16 cellular contexts compared by ENCODE assay signal in genomic region chr1:32265846-32266245, GRCh38. TPM values are rescaled to one million over a fixed set of nuclear protein-coding genes. Genes with fewer than 3 reads are reported as not detected.
A peak's percentile ranks its signal among the peaks of the same experiment; 100 is the strongest.
DNase-seq lines count a peak whose midpoint lies in the region; ATAC-seq, FAIRE-seq and TF ChIP-seq lines count a peak whose summit lies in the region.
"Had no signal": no experiment of that assay in that cellular context is flagged by ENCODE, and none has a peak within 500 bp of the region (broad histone marks: within the 10 kb centered on the region; RNA-seq: fewer than 3 reads in every experiment).

No MANE protein-coding gene starts in this region.

- POLR2A ChIA-PET in activated CD4-positive, alpha-beta T cell treated with anti-CD3 and anti-CD28 coated beads for 36 hours (lab: Charles Lee): interaction anchor here (0.6 to 1.4 kb wide), 3 partner anchors 12 to 89 kb away, joined by 5 to 6 read pairs (median 6); no protein-coding TSS in a partner anchor
- POLR2A ChIA-PET in T-cell (lab: Charles Lee): interaction anchor here in 1 of 2 donors (0.6 kb wide), 1 partner anchor 44 kb away, joined by 6 read pairs; the partner anchor contains the start of genes EIF3I and TMEM234
- POLR2A ChIA-PET in endothelial cell of umbilical vein (lab: Charles Lee): interaction anchor here (1.3 kb wide), 1 partner anchor 16 kb away, joined by 18 read pairs; no protein-coding TSS in a partner anchor

- TF ChIP-seq CTCF in endothelial cell of umbilical vein (IDR thresholded peaks at IDR 0.05; ENCODE audit: extremely low read depth in 1 of 2, insufficient read depth in 1 of 2, low read depth in 1 of 2, low read length in 2 of 2) (no peak), progenitor cell of endocrine pancreas (IDR thresholded peaks at IDR 0.05; ENCODE audit: unreplicated experiment) (no peak)

- no peaks in the 10 kb centered on the region for H3K9me1 ChIP-seq in endothelial cell of umbilical vein (replicated peaks; ENCODE audit: control insufficient read depth, extremely low read depth, insufficient read depth, low read length)

- no peaks in the 10 kb centered on the region for H3K27me3 ChIP-seq in endothelial cell of umbilical vein (ENCODE audit: control insufficient read depth in 2 of 2, insufficient read depth in 2 of 2, low read length in 2 of 2)
- H3K27me3 ChIP-seq: hepatocyte, neutrophil, right atrium auricular region, testis had no signal

- H3K4me1 ChIP-seq in endothelial cell of umbilical vein (ENCODE audit: control insufficient read depth, extremely low read depth, insufficient read depth, low read length): peaks cover 5% of the 10 kb centered on the region
- H3K4me1 ChIP-seq: right atrium auricular region, testis had no signal

- H3K9me3 Mint-ChIP-seq in activated CD4-positive, alpha-beta T cell treated with anti-CD3 and anti-CD28 coated beads for 36 hours (ENCODE audit: low read depth): no peaks in the 10 kb centered on the region
- H3K9me3 Mint-ChIP-seq in T-cell: no peaks in the 10 kb centered on the region
- no peaks in the 10 kb centered on the region for H3K9me3 Mint-ChIP-seq in progenitor cell of endocrine pancreas (ENCODE audit: low read depth)

- peaks cover 48% of the 10 kb centered on the region for H3K4me1 Mint-ChIP-seq in activated CD4-positive, alpha-beta T cell treated with anti-CD3 and anti-CD28 coated beads for 36 hours
- H3K4me1 Mint-ChIP-seq in T-cell (peaks cover 55 to 64% (median 58%) of the 10 kb centered on the region in 3 donors), progenitor cell of endocrine pancreas (ENCODE audit: low read depth) (no peaks in the 10 kb centered on the region)

- H3K9ac ChIP-seq in endothelial cell of umbilical vein (replicated peaks; ENCODE audit: extremely low read depth, insufficient read depth, low read length): no peak overlapping the region

- no peaks in the 10 kb centered on the region for H4K20me1 ChIP-seq in endothelial cell of umbilical vein (replicated peaks; ENCODE audit: control insufficient read depth, extremely low read depth, insufficient read depth, low read length)

- no peak overlapping the region for H3K4me2 ChIP-seq in endothelial cell of umbilical vein (ENCODE audit: insufficient read depth, low read length)
- H3K4me2 ChIP-seq: hepatocyte had no signal

- H3K4me3 ChIP-seq in endothelial cell of umbilical vein (replicated peaks in 1 of 3; ENCODE audit: insufficient read depth in 1 of 3, low read depth in 1 of 3, low read length in 3 of 3): no peak overlapping the region
- H3K4me3 ChIP-seq: hepatocyte, right atrium auricular region, testis had no signal

- peak; percentile 52 for FAIRE-seq in endothelial cell of umbilical vein (lab: Jason Lieb, UNC)
- FAIRE-seq: H54 had no signal

- H3K36me3 Mint-ChIP-seq in activated CD4-positive, alpha-beta T cell treated with anti-CD3 and anti-CD28 coated beads for 36 hours (ENCODE audit: low read depth): peaks cover 27% of the 10 kb centered on the region
- H3K36me3 Mint-ChIP-seq in T-cell: peaks cover 19% of the 10 kb centered on the region
- no peaks in the 10 kb centered on the region for H3K36me3 Mint-ChIP-seq in progenitor cell of endocrine pancreas (ENCODE audit: insufficient read depth)

- dilution Hi-C loops in endothelial cell of umbilical vein (cut with MboI; ENCODE audit: extremely low pct_ligation_motif_present, low sequenced_read_pairs): no loop called here

- no peak overlapping the region for H3K27ac ChIP-seq in endothelial cell of umbilical vein (ENCODE audit: insufficient read depth, low read depth, low read length)
- H3K27ac ChIP-seq: hepatocyte, neutrophil, right atrium auricular region, testis had no signal

- H3K27me3 Mint-ChIP-seq in activated CD4-positive, alpha-beta T cell treated with anti-CD3 and anti-CD28 coated beads for 36 hours: no peaks in the 10 kb centered on the region
- H3K27me3 Mint-ChIP-seq in T-cell: no peaks in the 10 kb centered on the region
- no peaks in the 10 kb centered on the region for H3K27me3 Mint-ChIP-seq in progenitor cell of endocrine pancreas

- TF ChIP-seq POLR2A in endothelial cell of umbilical vein (IDR thresholded peaks at IDR 0.05; ENCODE audit: low read depth, low read length): no peak

- no peak for DNase-seq in activated CD4-positive, alpha-beta T cell treated with anti-CD3 and anti-CD28 coated beads for 36 hours
- DNase-seq in activated CD4-positive, alpha-beta T cell treated with anti-CD3 and anti-CD28 coated beads for 4 hours: no peak
- DNase-seq in T-cell: no peak
- DNase-seq in endothelial cell of umbilical vein (ENCODE audit: low read depth, low spot score): no peak
- DNase-seq in progenitor cell of endocrine pancreas (ENCODE audit: low spot score, unreplicated experiment): no peak
- DNase-seq: activated CD4-positive, alpha-beta T cell treated with anti-CD3 and anti-CD28 coated beads, Interleukin-2, amount 50 U/mL, for 4 hours; kidney glomerular epithelial cell; NCI-H2107; NCI-H82; testis had no signal

- CTCF ChIA-PET in activated CD4-positive, alpha-beta T cell treated with anti-CD3 and anti-CD28 coated beads for 36 hours (lab: Charles Lee): interaction anchor here (0.7 to 1.8 kb wide), 3 partner anchors 15 to 23 kb away, joined by 3 to 4 read pairs (median 3); no protein-coding TSS in a partner anchor
- CTCF ChIA-PET in T-cell (lab: Charles Lee): interaction anchor here in 1 of 2 donors (0.6 to 1.6 kb wide), 2 partner anchors 18 to 22 kb away, joined by 3 read pairs; no protein-coding TSS in a partner anchor
- CTCF ChIA-PET in endothelial cell of umbilical vein (lab: Charles Lee): interaction anchor here (0.6 to 3.5 kb wide), 3 partner anchors 10 to 26 kb away, joined by 3 to 26 read pairs (median 3); partner anchors contain the start of genes FAM167B and HDAC1

- H3K79me2 ChIP-seq in endothelial cell of umbilical vein (ENCODE audit: control insufficient read depth, insufficient read depth, low read length): no peaks in the 10 kb centered on the region
- H3K79me2 ChIP-seq: hepatocyte had no signal

- peak overlapping the region; percentile 77 for H3K27ac Mint-ChIP-seq in activated CD4-positive, alpha-beta T cell treated with anti-CD3 and anti-CD28 coated beads for 36 hours
- H3K27ac Mint-ChIP-seq in T-cell (peak overlapping the region; percentile 92 to 93), progenitor cell of endocrine pancreas (no peak overlapping the region)

- H3K4me3 Mint-ChIP-seq in activated CD4-positive, alpha-beta T cell treated with anti-CD3 and anti-CD28 coated beads for 36 hours: no peak overlapping the region
- H3K4me3 Mint-ChIP-seq in T-cell (peak overlapping the region in 2 of 3 donors; percentile 47 to 68), progenitor cell of endocrine pancreas (ENCODE audit: low read depth) (no peak overlapping the region)

- no peaks in the 10 kb centered on the region for H3K36me3 ChIP-seq in endothelial cell of umbilical vein (ENCODE audit: control insufficient read depth in 2 of 2, extremely low read depth in 1 of 2, insufficient read depth in 2 of 2, low read length in 2 of 2)
- H3K36me3 ChIP-seq: neutrophil, right atrium auricular region had no signal

- intact Hi-C loops in activated CD4-positive, alpha-beta T cell treated with anti-CD3 and anti-CD28 coated beads for 36 hours (cut with DNase I, micrococcal nuclease): loop anchor here in 1 of 2 experiments (10.0 kb wide), 1 partner anchor 331 kb away; the partner anchor contains the start of gene PTP4A2
- intact Hi-C loops in endothelial cell of umbilical vein (cut with micrococcal nuclease): no loop called here

- H3K9me3 ChIP-seq in endothelial cell of umbilical vein (replicated peaks; ENCODE audit: control insufficient read depth, insufficient read depth, low read length): no peaks in the 10 kb centered on the region
- H3K9me3 ChIP-seq: neutrophil, right atrium auricular region, testis had no signal

- no TSS peak for BruUV-seq in endothelial cell of umbilical vein (replicated peaks; lab: Mats Ljungman, UMichigan)

- ATAC-seq in activated CD4-positive, alpha-beta T cell treated with anti-CD3 and anti-CD28 coated beads for 36 hours: no peak
- no peak for ATAC-seq in T-cell (replicated peaks in 1 of 4)
- ATAC-seq in GM19035 (IDR thresholded peaks at IDR 0.05; ENCODE audit: unreplicated experiment): no peak

- H2AFZ ChIP-seq in endothelial cell of umbilical vein (ENCODE audit: low read depth, low read length): no peak overlapping the region
- H2AFZ ChIP-seq: hepatocyte had no signal

RNA-seq across cellular contexts. Expression of gene LCK, which starts 14.8 kb away (rescaled TPM):
- 100 to 1,000 TPM; 179 to 220 TPM for total RNA-seq in activated CD4-positive, alpha-beta T cell treated with anti-CD3 and anti-CD28 coated beads for 36 hours
- total RNA-seq in T-cell: 100 to 1,000 TPM; 341 to 489 (median 428) TPM
- total RNA-seq in endothelial cell of umbilical vein: not detected in 2 replicates
- polyA plus RNA-seq in endothelial cell of umbilical vein: 0.06 and 0.08 TPM in 2 replicates
- polyA plus RNA-seq in endothelial cell of umbilical vein (2011; cell fraction: cytosol; rRNA removed): 0.03 and 0.12 TPM in 2 replicates
- polyA plus RNA-seq in endothelial cell of umbilical vein (2011; cell fraction: nucleus; rRNA removed): not detected in 2 replicates
- not detected in 2 replicates for polyA plus RNA-seq in endothelial cell of umbilical vein (2012)
- 0.36 TPM in 1 of 2 replicates, not detected in the other for polyA minus RNA-seq in endothelial cell of umbilical vein
- polyA minus RNA-seq in endothelial cell of umbilical vein (2011; cell fraction: cytosol; rRNA and poly(A)+ RNA removed): not detected
- not detected in 2 replicates for polyA minus RNA-seq in endothelial cell of umbilical vein (2011; cell fraction: nucleus; rRNA and poly(A)+ RNA removed)
- 0.77 and 1.2 TPM in 2 replicates for total RNA-seq in progenitor cell of endocrine pancreas
- total RNA-seq: A172 had no signal

RNA-seq across cellular contexts. Expression of gene FAM167B, which starts 18.8 kb away (rescaled TPM):
- under 1 TPM; 0.72 to 0.82 TPM for total RNA-seq in activated CD4-positive, alpha-beta T cell treated with anti-CD3 and anti-CD28 coated beads for 36 hours
- total RNA-seq in T-cell (1 to 10 TPM in 1 of 5 donors, under 1 TPM in 4; 0.65 to 1.0 (median 0.95) TPM), endothelial cell of umbilical vein (2.0 and 5.6 TPM in 2 replicates), progenitor cell of endocrine pancreas (3.8 and 4.4 TPM in 2 replicates)
- polyA plus RNA-seq in endothelial cell of umbilical vein: 2.1 and 2.3 TPM in 2 replicates
- 0.66 and 1.5 TPM in 2 replicates for polyA plus RNA-seq in endothelial cell of umbilical vein (2011; cell fraction: cytosol; rRNA removed)
- polyA plus RNA-seq in endothelial cell of umbilical vein (2011; cell fraction: nucleus; rRNA removed): 0.71 and 0.80 TPM in 2 replicates
- 0.39 and 0.85 TPM in 2 replicates for polyA plus RNA-seq in endothelial cell of umbilical vein (2012)
- polyA minus RNA-seq in endothelial cell of umbilical vein: 0.36 and 1.8 TPM in 2 replicates
- not detected for polyA minus RNA-seq in endothelial cell of umbilical vein (2011; cell fraction: cytosol; rRNA and poly(A)+ RNA removed)
- polyA minus RNA-seq in endothelial cell of umbilical vein (2011; cell fraction: nucleus; rRNA and poly(A)+ RNA removed): not detected in 2 replicates

RNA-seq across cellular contexts. Expression of gene HDAC1, which starts 26.0 kb away (rescaled TPM):
- total RNA-seq in activated CD4-positive, alpha-beta T cell treated with anti-CD3 and anti-CD28 coated beads for 36 hours: 100 to 1,000 TPM; 132 to 146 TPM
- total RNA-seq in T-cell (100 to 1,000 TPM; 117 to 153 (median 142) TPM), endothelial cell of umbilical vein (111 and 138 TPM in 2 replicates), progenitor cell of endocrine pancreas (197 and 207 TPM in 2 replicates)
- 109 and 141 TPM in 2 replicates for polyA plus RNA-seq in endothelial cell of umbilical vein
- polyA plus RNA-seq in endothelial cell of umbilical vein (2011; cell fraction: cytosol; rRNA removed): 109 and 112 TPM in 2 replicates
- polyA plus RNA-seq in endothelial cell of umbilical vein (2011; cell fraction: nucleus; rRNA removed): 280 and 349 TPM in 2 replicates
- polyA plus RNA-seq in endothelial cell of umbilical vein (2012): 105 and 141 TPM in 2 replicates
- 188 and 226 TPM in 2 replicates for polyA minus RNA-seq in endothelial cell of umbilical vein
- polyA minus RNA-seq in endothelial cell of umbilical vein (2011; cell fraction: cytosol; rRNA and poly(A)+ RNA removed): 41.7 TPM
- 79.8 and 110 TPM in 2 replicates for polyA minus RNA-seq in endothelial cell of umbilical vein (2011; cell fraction: nucleus; rRNA and poly(A)+ RNA removed)

RNA-seq across cellular contexts. Expression of gene EIF3I, which starts 43.6 kb away (rescaled TPM):
- total RNA-seq in activated CD4-positive, alpha-beta T cell treated with anti-CD3 and anti-CD28 coated beads for 36 hours: 100 to 1,000 TPM; 299 to 349 TPM
- total RNA-seq in T-cell (100 to 1,000 TPM in 2 of 5 donors, 10 to 100 TPM in 3; 94.9 to 117 (median 98.4) TPM), endothelial cell of umbilical vein (186 and 203 TPM in 2 replicates), progenitor cell of endocrine pancreas (143 and 145 TPM in 2 replicates)
- polyA plus RNA-seq in endothelial cell of umbilical vein: 301 and 331 TPM in 2 replicates
- 369 and 396 TPM in 2 replicates for polyA plus RNA-seq in endothelial cell of umbilical vein (2011; cell fraction: cytosol; rRNA removed)
- polyA plus RNA-seq in endothelial cell of umbilical vein (2011; cell fraction: nucleus; rRNA removed): 106 and 109 TPM in 2 replicates
- 244 and 245 TPM in 2 replicates for polyA plus RNA-seq in endothelial cell of umbilical vein (2012)
- polyA minus RNA-seq in endothelial cell of umbilical vein: 612 and 675 TPM in 2 replicates
- 141 TPM for polyA minus RNA-seq in endothelial cell of umbilical vein (2011; cell fraction: cytosol; rRNA and poly(A)+ RNA removed)
- 24.3 and 40.3 TPM in 2 replicates for polyA minus RNA-seq in endothelial cell of umbilical vein (2011; cell fraction: nucleus; rRNA and poly(A)+ RNA removed)

RNA-seq across cellular contexts. Expression of gene TMEM234, which starts 43.7 kb away (rescaled TPM):
- 1 to 10 TPM; 7.3 to 8.2 TPM for total RNA-seq in activated CD4-positive, alpha-beta T cell treated with anti-CD3 and anti-CD28 coated beads for 36 hours
- total RNA-seq in T-cell (10 to 100 TPM; 14.0 to 29.6 (median 26.0) TPM), endothelial cell of umbilical vein (15.7 and 20.7 TPM in 2 replicates), progenitor cell of endocrine pancreas (43.2 and 49.2 TPM in 2 replicates)
- polyA plus RNA-seq in endothelial cell of umbilical vein: 21.3 and 23.2 TPM in 2 replicates
- 15.7 and 18.1 TPM in 2 replicates for polyA plus RNA-seq in endothelial cell of umbilical vein (2011; cell fraction: cytosol; rRNA removed)
- polyA plus RNA-seq in endothelial cell of umbilical vein (2011; cell fraction: nucleus; rRNA removed): 68.7 and 93.2 TPM in 2 replicates
- polyA plus RNA-seq in endothelial cell of umbilical vein (2012): 12.0 and 14.8 TPM in 2 replicates
- 30.8 and 31.6 TPM in 2 replicates for polyA minus RNA-seq in endothelial cell of umbilical vein
- 5.2 TPM for polyA minus RNA-seq in endothelial cell of umbilical vein (2011; cell fraction: cytosol; rRNA and poly(A)+ RNA removed)
- polyA minus RNA-seq in endothelial cell of umbilical vein (2011; cell fraction: nucleus; rRNA and poly(A)+ RNA removed): 34.2 and 37.8 TPM in 2 replicates

Comparison
In these comparisons a context has a peak if more than half of its experiments do, and no peak if none do; other contexts are left out.
1. H3K4me3 Mint-ChIP-seq: peak in T-cell (2 of 3); none in activated CD4-positive, alpha-beta T cell treated with anti-CD3 and anti-CD28 coated beads for 36 hours (single experiment) and progenitor cell of endocrine pancreas (single experiment).
2. RNA of gene LCK, which starts 14.8 kb away (total RNA-seq): 341 to 489 TPM in T-cell and 179 to 220 TPM in activated CD4-positive, alpha-beta T cell treated with anti-CD3 and anti-CD28 coated beads for 36 hours; 0.77 to 1.2 TPM in progenitor cell of endocrine pancreas and not detected in endothelial cell of umbilical vein; every median in the first group is over 10 times any median in the second.